In the genomic region with DNA sequence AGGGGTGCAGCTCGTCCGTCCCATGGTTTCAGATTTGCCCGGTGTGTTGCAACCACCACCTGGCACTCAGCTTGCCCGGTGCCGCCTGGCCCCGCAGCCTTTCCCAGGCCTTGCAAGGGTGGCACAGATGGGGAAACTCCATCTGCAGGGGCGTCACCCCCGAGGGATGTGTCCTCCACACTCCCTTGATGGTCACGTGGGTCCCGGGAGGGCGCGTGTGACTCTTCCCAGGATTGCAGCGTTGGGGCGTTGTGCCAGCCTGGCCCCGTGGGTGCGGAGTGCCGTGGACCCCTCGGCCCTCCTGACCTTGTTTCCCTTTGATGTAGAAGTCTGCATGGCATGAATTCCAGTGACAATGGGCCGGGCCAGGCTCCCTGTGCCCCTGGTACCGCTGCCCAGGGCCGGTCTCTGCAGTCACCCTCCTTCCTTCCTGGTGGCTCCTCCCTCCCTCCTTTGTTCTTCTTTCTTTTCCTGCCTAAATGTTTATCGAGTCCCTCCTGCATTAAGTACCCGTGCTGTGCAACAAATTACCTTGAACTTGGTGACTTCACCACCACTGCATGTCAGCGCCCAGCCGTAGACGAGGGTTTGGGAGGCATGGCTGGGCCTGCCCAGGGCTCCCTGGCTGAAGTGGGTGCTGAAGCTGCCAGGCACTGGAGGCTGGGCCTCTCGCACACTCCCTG, we compare ENCODE assay signal across 1 cellular context.
TF ChIP-seq lines count a peak whose summit lies in the region.

No MANE protein-coding gene starts in this region.

TF ChIP-seq in GM23338, 12 proteins besides CTCF, POLR2A, EP300 and RAD21 (continued from another document):
- TF ChIP-seq, protein P1, sequence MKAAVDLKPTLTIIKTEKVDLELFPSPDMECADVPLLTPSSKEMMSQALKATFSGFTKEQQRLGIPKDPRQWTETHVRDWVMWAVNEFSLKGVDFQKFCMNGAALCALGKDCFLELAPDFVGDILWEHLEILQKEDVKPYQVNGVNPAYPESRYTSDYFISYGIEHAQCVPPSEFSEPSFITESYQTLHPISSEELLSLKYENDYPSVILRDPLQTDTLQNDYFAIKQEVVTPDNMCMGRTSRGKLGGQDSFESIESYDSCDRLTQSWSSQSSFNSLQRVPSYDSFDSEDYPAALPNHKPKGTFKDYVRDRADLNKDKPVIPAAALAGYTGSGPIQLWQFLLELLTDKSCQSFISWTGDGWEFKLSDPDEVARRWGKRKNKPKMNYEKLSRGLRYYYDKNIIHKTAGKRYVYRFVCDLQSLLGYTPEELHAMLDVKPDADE (IDR thresholded peaks at IDR 0.05) = no peak
- TF ChIP-seq ZNF462 (CRISPR knock-in tag; IDR thresholded peaks at IDR 0.05) (no peak), EZH2 (IDR thresholded peaks at IDR 0.05; ENCODE audit: low read depth, unreplicated experiment) (no peak)
TF ChIP-seq in GM23338: peak in this region for 0.
